32 cellular contexts compared by ENCODE assay signal in genomic region chr3:4575413-4575812, GRCh38.
DNase-seq lines count a peak whose midpoint lies in the region; ATAC-seq and TF ChIP-seq lines count a peak whose summit lies in the region.
"Had no signal": no experiment of that assay in that cellular context is flagged by ENCODE, and none has a peak within 500 bp of the region (broad histone marks: within the 10 kb centered on the region; RNA-seq: fewer than 3 reads in every experiment).

No MANE protein-coding gene starts in this region.

- H3K27ac Mint-ChIP-seq in stimulated activated naive B cell treated with anti-CD40 and anti-IgM and Interleukin-4, amounts not matched to agents 10 μg/mL and 1 μg/mL and 100 μg/mL, for 72 hours = peak overlapping the region; percentile 32
- H3K27ac Mint-ChIP-seq: activated CD4-positive, alpha-beta memory T cell treated with anti-CD3 and anti-CD28 coated beads, Interleukin-2, amount 10 ng/mL, durations not matched to agents 7 days and 5 days; activated T-helper 1 cell treated with anti-CD3 and anti-CD28 coated beads, Interleukin-12 subunit alpha, Interleukin-12 subunit beta, Interleukin-2, Interleukin-4 antibody, amounts not matched to agents 30 ng/mL and 10 ng/mL and 1 ng/mL, durations not matched to agents 14 hours and 24 hours and 36 hours; GM23338; natural killer cell treated with Interleukin-12 subunit alpha and Interleukin-12 subunit beta and Interleukin-15 and Interleukin-18, amount 100 ng/mL, for 72 hours had no signal

- H3K27ac ChIP-seq in right cardiac atrium (ENCODE audit: low read length) = no peak overlapping the region
- H3K27ac ChIP-seq: brain microvascular endothelial cell, epithelial cell of prostate, PC-9 had no signal

- H3K36me3 Mint-ChIP-seq in stimulated activated naive B cell treated with anti-CD40 and anti-IgM and Interleukin-4, amounts not matched to agents 10 μg/mL and 1 μg/mL and 100 μg/mL, for 72 hours = peaks cover 9 to 19% of the 10 kb centered on the region in 2 donors
- H3K36me3 Mint-ChIP-seq: natural killer cell treated with Interleukin-12 subunit alpha and Interleukin-12 subunit beta and Interleukin-15 and Interleukin-18, amount 100 ng/mL, for 72 hours had no signal

- no peak overlapping the region for H3K4me3 Mint-ChIP-seq in stimulated activated naive B cell treated with anti-CD40 and anti-IgM and Interleukin-4, amounts not matched to agents 10 μg/mL and 1 μg/mL and 100 μg/mL, for 72 hours
- H3K4me3 Mint-ChIP-seq: activated CD4-positive, alpha-beta memory T cell treated with anti-CD3 and anti-CD28 coated beads, Interleukin-2, amount 10 ng/mL, durations not matched to agents 7 days and 5 days; activated T-helper 1 cell treated with anti-CD3 and anti-CD28 coated beads, Interleukin-12 subunit alpha, Interleukin-12 subunit beta, Interleukin-2, Interleukin-4 antibody, amounts not matched to agents 30 ng/mL and 10 ng/mL and 1 ng/mL, durations not matched to agents 14 hours and 24 hours and 36 hours; CD14-positive monocyte; GM23338; natural killer cell treated with Interleukin-12 subunit alpha and Interleukin-12 subunit beta and Interleukin-15 and Interleukin-18, amount 100 ng/mL, for 72 hours; stimulated activated naive CD8-positive, alpha-beta T cell treated with anti-CD3 and anti-CD28 coated beads, Interleukin-15, amount 100 ng/mL, for 72 hours had no signal

- H3K27me3 ChIP-seq in right cardiac atrium (ENCODE audit: control insufficient read depth, insufficient read depth) = no peaks in the 10 kb centered on the region
- H3K27me3 ChIP-seq: brain microvascular endothelial cell had no signal

- whole genome bisulfite sequencing in right cardiac atrium = 88% methylated on average over 1 of the region's 1 CpG

- H3K9me3 Mint-ChIP-seq in stimulated activated naive B cell treated with anti-CD40 and anti-IgM and Interleukin-4, amounts not matched to agents 10 μg/mL and 1 μg/mL and 100 μg/mL, for 72 hours = no peaks in the 10 kb centered on the region
- H3K9me3 Mint-ChIP-seq: activated CD4-positive, alpha-beta memory T cell treated with anti-CD3 and anti-CD28 coated beads, Interleukin-2, amount 10 ng/mL, durations not matched to agents 7 days and 5 days; activated T-helper 1 cell treated with anti-CD3 and anti-CD28 coated beads, Interleukin-12 subunit alpha, Interleukin-12 subunit beta, Interleukin-2, Interleukin-4 antibody, amounts not matched to agents 30 ng/mL and 10 ng/mL and 1 ng/mL, durations not matched to agents 14 hours and 24 hours and 36 hours; CD14-positive monocyte; GM23338; natural killer cell treated with Interleukin-12 subunit alpha and Interleukin-12 subunit beta and Interleukin-15 and Interleukin-18, amount 100 ng/mL, for 72 hours; stimulated activated naive CD8-positive, alpha-beta T cell treated with anti-CD3 and anti-CD28 coated beads, Interleukin-15, amount 100 ng/mL, for 72 hours had no signal

- H3K4me1 ChIP-seq in right cardiac atrium (ENCODE audit: control insufficient read depth, insufficient read depth, low read length) = peaks cover 1% of the 10 kb centered on the region

- H3K9me3 ChIP-seq in right cardiac atrium (ENCODE audit: control insufficient read depth, low read length) = no peaks in the 10 kb centered on the region
- H3K9me3 ChIP-seq: mucosa of descending colon had no signal

- H3K4me3 ChIP-seq in epithelial cell of esophagus (ENCODE audit: low read length) = no peak overlapping the region
- no peak overlapping the region for H3K4me3 ChIP-seq in right cardiac atrium (ENCODE audit: low read length)
- H3K4me3 ChIP-seq: GM23338, lung, mucosa of descending colon, PC-9 had no signal

- intact Hi-C loops in Right ventricle myocardium inferior (cut with DNase I) (no loop called here), cardiac septum (cut with DNase I) (no loop called here), right cardiac atrium (cut with DNase I) (loop anchor here in 1 of 4 donors (10.0 kb wide), 1 partner anchor 49 kb away; no protein-coding TSS in a partner anchor)

- ATAC-seq in Right ventricle myocardium inferior (peak; percentile 35), right cardiac atrium (peak; percentile 8 to 35), HG03139 (IDR thresholded peaks at IDR 0.05; ENCODE audit: unreplicated experiment) (no peak)
- ATAC-seq in stimulated activated naive B cell treated with anti-CD40 and anti-IgM and Interleukin-4, amounts not matched to agents 10 μg/mL and 1 μg/mL and 100 μg/mL, for 72 hours (replicated peaks) = no peak
- ATAC-seq: GM23338; mucosa of descending colon; natural killer cell treated with Interleukin-12 subunit alpha and Interleukin-12 subunit beta and Interleukin-15 and Interleukin-18, amount 100 ng/mL, for 72 hours; stimulated activated naive CD8-positive, alpha-beta T cell treated with anti-CD3 and anti-CD28 coated beads, Interleukin-15, amount 100 ng/mL, for 72 hours had no signal

- TF ChIP-seq CTCF in epithelial cell of esophagus (IDR thresholded peaks at IDR 0.05; ENCODE audit: insufficient read depth, low read depth, low read length, missing control alignments) = no peak

- peaks cover 42 to 75% of the 10 kb centered on the region in 2 donors for H3K4me1 Mint-ChIP-seq in stimulated activated naive B cell treated with anti-CD40 and anti-IgM and Interleukin-4, amounts not matched to agents 10 μg/mL and 1 μg/mL and 100 μg/mL, for 72 hours

- no peaks in the 10 kb centered on the region for H3K27me3 Mint-ChIP-seq in stimulated activated naive B cell treated with anti-CD40 and anti-IgM and Interleukin-4, amounts not matched to agents 10 μg/mL and 1 μg/mL and 100 μg/mL, for 72 hours
- H3K27me3 Mint-ChIP-seq: activated CD4-positive, alpha-beta memory T cell treated with anti-CD3 and anti-CD28 coated beads, Interleukin-2, amount 10 ng/mL, durations not matched to agents 7 days and 5 days; natural killer cell treated with Interleukin-12 subunit alpha and Interleukin-12 subunit beta and Interleukin-15 and Interleukin-18, amount 100 ng/mL, for 72 hours; stimulated activated naive CD8-positive, alpha-beta T cell treated with anti-CD3 and anti-CD28 coated beads, Interleukin-15, amount 100 ng/mL, for 72 hours had no signal

- DNase-seq in Right ventricle myocardium inferior (ENCODE audit: missing footprints) (no peak), cardiac septum (ENCODE audit: low spot score) (no peak), epithelial cell of esophagus (ENCODE audit: low read depth) (peak; percentile 86), right cardiac atrium (no peak), NCI-H2227 treated with DMSO at 0.1 percent for 48 hours (lab: John Stamatoyannopoulos, UW) (no peak), NCI-H128 (lab: John Stamatoyannopoulos, UW; ENCODE audit: unreplicated experiment) (no peak)
- no peak for DNase-seq in stimulated activated naive B cell treated with anti-CD40 and anti-IgM and Interleukin-4, amounts not matched to agents 10 μg/mL and 1 μg/mL and 100 μg/mL, for 72 hours
- DNase-seq: 8988T; activated CD4-positive, alpha-beta memory T cell treated with anti-CD3 and anti-CD28 coated beads, Interleukin-2, amount 10 ng/mL, durations not matched to agents 7 days and 5 days; activated CD4-positive, alpha-beta T cell treated with anti-CD3 and anti-CD28 coated beads for 1 hour; activated CD8-positive, alpha-beta memory T cell treated with anti-CD3 and anti-CD28 coated beads, Interleukin-2, amount 50 U/mL, for 4 hours; activated naive CD4-positive, alpha-beta T cell treated with anti-CD3 and anti-CD28 coated beads, Interleukin-2, amount 50 U/mL, for 16 hours; amniotic stem cell; brain microvascular endothelial cell; foreskin melanocyte; kidney glomerular epithelial cell; mucosa of descending colon; NCI-H1105; NCI-H187 treated with DMSO at 0.1 percent for 48 hours; NCI-H524 treated with DMSO at 0.1 percent for 48 hours; NK-92 treated with Interleukin-12 subunit alpha and Interleukin-12 subunit beta, amount 100 ng/mL, for 24 hours; PC-9; SHP77; stimulated activated CD4-positive, alpha-beta T cell treated with anti-CD3 and anti-CD28 coated beads, Interleukin-1b, Interleukin-23, amount 100 ng/mL, for 48 hours; stimulated activated naive CD8-positive, alpha-beta T cell treated with anti-CD3 and anti-CD28 coated beads, Interleukin-15, amount 100 ng/mL, for 72 hours had no signal

Comparison
In these comparisons a context has a peak if more than half of its experiments do, and no peak if none do; other contexts are left out.
1. ATAC-seq: peak in Right ventricle myocardium inferior (single experiment) and right cardiac atrium (2 of 2); none in stimulated activated naive B cell treated with anti-CD40 and anti-IgM and Interleukin-4, amounts not matched to agents 10 μg/mL and 1 μg/mL and 100 μg/mL, for 72 hours (0 of 2) and HG03139 (single experiment).